In genomic region chr15:81302605-81303204, GRCh38 we compare ENCODE assay signal across 9 cellular contexts. TPM values are rescaled to one million over a fixed set of nuclear protein-coding genes. Genes with fewer than 3 reads are reported as not detected.
DNase-seq lines count a peak whose midpoint lies in the region; ATAC-seq and TF ChIP-seq lines count a peak whose summit lies in the region.
"Had no signal": no experiment of that assay in that cellular context is flagged by ENCODE, and none has a peak within 500 bp of the region (broad histone marks: within the 10 kb centered on the region; RNA-seq: fewer than 3 reads in every experiment).

No MANE protein-coding gene starts in this region.

- CTCF ChIA-PET in WTC11 (lab: Charles Lee): interaction anchor here (1.1 to 3.0 kb wide), 4 partner anchors 9 to 108 kb away, joined by 4 to 14 read pairs (median 5); no protein-coding TSS in a partner anchor

- TF ChIP-seq EP300 in esophagus muscularis mucosa (IDR thresholded peaks at IDR 0.05): no peak

- no peaks in the 10 kb centered on the region for H3K27me3 Mint-ChIP-seq in WTC11 (ENCODE audit: low read depth)

- H2AFZ ChIP-seq in KMS-11 (ENCODE audit: low read depth): no peak overlapping the region

- intact Hi-C loops in esophagus muscularis mucosa (cut with DNase I): no loop called here

- H3K27ac Mint-ChIP-seq in WTC11: no peak overlapping the region
- H3K27ac Mint-ChIP-seq: HFFc6 had no signal

- H3K9ac ChIP-seq in KMS-11 (no peak overlapping the region), skeletal muscle tissue (ENCODE audit: low read depth in 1 of 3, low read length in 3 of 3) (no peak overlapping the region)

- no peaks in the 10 kb centered on the region for H3K9me3 ChIP-seq in skeletal muscle tissue (ENCODE audit: control insufficient read depth in 3 of 3, low read length in 3 of 3)
- no peaks in the 10 kb centered on the region for H3K9me3 ChIP-seq in esophagus muscularis mucosa

- no peak for TF ChIP-seq CTCF in KMS-11 (conservative IDR thresholded peaks at IDR 0.05; ENCODE audit: low read depth, low read length)
- TF ChIP-seq CTCF in WTC11 (IDR thresholded peaks at IDR 0.05): no peak
- no peak for TF ChIP-seq CTCF in esophagus muscularis mucosa (IDR thresholded peaks at IDR 0.05)

- TF ChIP-seq POLR2A in esophagus muscularis mucosa (IDR thresholded peaks at IDR 0.05; ENCODE audit: low read depth): no peak

- H4K20me1 ChIP-seq in KMS-11 (ENCODE audit: insufficient read depth): no peaks in the 10 kb centered on the region

- ATAC-seq in GM18868 (IDR thresholded peaks at IDR 0.05; ENCODE audit: unreplicated experiment) (peak; percentile 23), WTC11 (no peak)

- no peaks in the 10 kb centered on the region for H3K27me3 ChIP-seq in KMS-11 (ENCODE audit: insufficient read depth, low read depth)
- peaks cover 0 to 3% (median 2%) of the 10 kb centered on the region in 3 donors for H3K27me3 ChIP-seq in skeletal muscle tissue (ENCODE audit: control insufficient read depth in 3 of 3, insufficient read depth in 3 of 3, low read length in 3 of 3)
- H3K27me3 ChIP-seq in esophagus muscularis mucosa: peaks cover 0 to 5% (median 0%) of the 10 kb centered on the region in 4 donors

- H3K27ac ChIP-seq in KMS-11 (peak overlapping the region; percentile 33; the same call in 1 of the 2 replicates), caudate nucleus (ENCODE audit: low read depth, low read length) (peak overlapping the region; percentile 49), skeletal muscle tissue (ENCODE audit: low read depth, low read length) (peak overlapping the region; percentile 36), esophagus muscularis mucosa (replicated peaks in 1 of 4) (peak overlapping the region in 2 of 4 donors; percentile 5 to 27)

- H3K79me2 ChIP-seq in KMS-11 (ENCODE audit: insufficient read depth, low read depth): no peaks in the 10 kb centered on the region

- 90% methylated on average over 7 of the region's 7 CpGs for WGBS in esophagus muscularis mucosa

- H3K9me3 Mint-ChIP-seq in WTC11: no peaks in the 10 kb centered on the region
- H3K9me3 Mint-ChIP-seq: HFFc6 had no signal

- H3K36me3 ChIP-seq in KMS-11 (ENCODE audit: insufficient read depth) (0 out of 2 replicates have a peak, but pooled peaks cover 3% of the 10 kb centered on the region), skeletal muscle tissue (ENCODE audit: control insufficient read depth in 3 of 3, insufficient read depth in 3 of 3, low read length in 3 of 3) (peaks cover 4 to 24% (median 11%) of the 10 kb centered on the region in 3 donors), esophagus muscularis mucosa (peaks cover 0 to 72% (median 39%) of the 10 kb centered on the region in 4 donors)

- peak overlapping the region; percentile 69; the same call in 1 of the 2 replicates for H3K4me2 ChIP-seq in KMS-11

- H3K4me3 ChIP-seq in KMS-11 (IDR thresholded peaks at IDR 0.05; ENCODE audit: insufficient read depth, low read depth, low read length) (no peak overlapping the region), skeletal muscle tissue (ENCODE audit: low read length in 3 of 3) (no peak overlapping the region), esophagus muscularis mucosa (no peak overlapping the region)

- H3K4me1 Mint-ChIP-seq in WTC11: peaks cover 31% of the 10 kb centered on the region

- no peaks in the 10 kb centered on the region for H3K36me3 Mint-ChIP-seq in WTC11

- H3K4me1 ChIP-seq in KMS-11 (ENCODE audit: low read depth, poor library complexity, severe bottlenecking) (peaks cover 81% of the 10 kb centered on the region), skeletal muscle tissue (ENCODE audit: control insufficient read depth in 3 of 3, insufficient read depth in 3 of 3, low read length in 3 of 3) (peaks cover 3 to 19% (median 6%) of the 10 kb centered on the region in 3 donors), esophagus muscularis mucosa (peaks cover 5 to 26% (median 12%) of the 10 kb centered on the region in 4 donors)

- POLR2A ChIA-PET in WTC11 (lab: Charles Lee): no interaction called here

- H3K4me3 Mint-ChIP-seq in WTC11: no peak overlapping the region
- H3K4me3 Mint-ChIP-seq: HFFc6 had no signal

- no peak for DNase-seq in caudate nucleus (lab: John Stamatoyannopoulos, UW)
- no peak for DNase-seq in cerebellum (ENCODE audit: low spot score)
- no peak for DNase-seq in WTC11 (ENCODE audit: low spot score)
- no peak for DNase-seq in activated CD8-positive, alpha-beta memory T cell treated with anti-CD3 and anti-CD28 coated beads, Interleukin-2, amount 50 U/mL, for 4 hours
- no peak for DNase-seq in esophagus muscularis mucosa (ENCODE audit: extremely low spot score)
- DNase-seq: HFFc6 had no signal

TF ChIP-seq in WTC11, 78 proteins besides CTCF, POLR2A, EP300 and RAD21 (continues in another document):
- no peak for TF ChIP-seq FOXP1 (CRISPR knock-in tag; IDR thresholded peaks at IDR 0.05; ENCODE audit: borderline replicate concordance)
- TF ChIP-seq MXD4 (CRISPR knock-in tag; IDR thresholded peaks at IDR 0.05; ENCODE audit: borderline replicate concordance): no peak
- no peak for TF ChIP-seq NR3C1 (CRISPR knock-in tag; conservative IDR thresholded peaks at IDR 0.05; ENCODE audit: low read depth)
- TF ChIP-seq OVOL2 (CRISPR knock-in tag; IDR thresholded peaks at IDR 0.05; ENCODE audit: borderline replicate concordance): no peak
- TF ChIP-seq FOXJ3 (CRISPR knock-in tag; IDR thresholded peaks at IDR 0.05; ENCODE audit: borderline replicate concordance): no peak
- no peak for TF ChIP-seq AFF4 (CRISPR knock-in tag; IDR thresholded peaks at IDR 0.05; ENCODE audit: borderline replicate concordance)
- TF ChIP-seq TEAD4 (CRISPR knock-in tag; IDR thresholded peaks at IDR 0.05): no peak
- TF ChIP-seq ZSCAN18 (CRISPR knock-in tag; IDR thresholded peaks at IDR 0.05): no peak
- TF ChIP-seq JUN (CRISPR knock-in tag; IDR thresholded peaks at IDR 0.05): no peak
- no peak for TF ChIP-seq ZMAT4 (CRISPR knock-in tag; IDR thresholded peaks at IDR 0.05)

RNA-seq across cellular contexts. Expression of gene STARD5, which starts 21.2 kb away (rescaled TPM):
- total RNA-seq in skeletal muscle tissue (2.1 TPM), cerebellum (7.8 TPM), WTC11 (2021) (6.3 to 7.2 TPM (median 6.8 TPM) in 3 replicates), esophagus muscularis mucosa (1 to 10 TPM; 2.7 to 3.7 (median 3.0) TPM)
